14 cellular contexts compared by ENCODE assay signal in genomic region chr4:112431158-112431557, GRCh38.
A peak's percentile ranks its signal among the peaks of the same experiment; 100 is the strongest.
DNase-seq lines count a peak whose midpoint lies in the region; ATAC-seq, FAIRE-seq and TF ChIP-seq lines count a peak whose summit lies in the region.
"Had no signal": no experiment of that assay in that cellular context is flagged by ENCODE, and none has a peak within 500 bp of the region (broad histone marks: within the 10 kb centered on the region; RNA-seq: fewer than 3 reads in every experiment).

No MANE protein-coding gene starts in this region.

- TF ChIP-seq POLR2A in K562 (conservative IDR thresholded peaks at IDR 0.05) (no peak), stomach (IDR thresholded peaks at IDR 0.05) (no peak)

- H3K36me3 ChIP-seq in cardiac muscle cell (no peaks in the 10 kb centered on the region), K562 (ENCODE audit: control insufficient read depth, insufficient read depth, low read length) (no peaks in the 10 kb centered on the region), stomach (peaks cover 3 to 79% (median 71%) of the 10 kb centered on the region in 4 donors)

- H3K9me1 ChIP-seq in K562 (ENCODE audit: control insufficient read depth, insufficient read depth, low read length), result no peaks in the 10 kb centered on the region

- H2AFZ ChIP-seq in K562 (ENCODE audit: low read depth, low read length), result no peak overlapping the region

- H3K79me2 ChIP-seq in K562 (ENCODE audit: control insufficient read depth, insufficient read depth, low read length), result no peaks in the 10 kb centered on the region

- no peak overlapping the region for H3K4me3 ChIP-seq in cardiac muscle cell
- H3K4me3 ChIP-seq in K562, result no peak overlapping the region
- no peak overlapping the region for H3K4me3 ChIP-seq in foreskin fibroblast (ENCODE audit: low read depth in 1 of 2, low read length in 2 of 2)
- no peak overlapping the region for H3K4me3 ChIP-seq in stomach

- H3K4me1 ChIP-seq in cardiac muscle cell (ENCODE audit: low read depth) (no peaks in the 10 kb centered on the region), K562 (replicated peaks in 1 of 2; ENCODE audit: control insufficient read depth in 2 of 2, insufficient read depth in 2 of 2, low read length in 2 of 2) (no peaks in the 10 kb centered on the region), stomach (no peaks in the 10 kb centered on the region)

- no peak for TF ChIP-seq RAD21 in K562 (CRISPR knock-in tag; conservative IDR thresholded peaks at IDR 0.05 in 1 of 2, IDR thresholded peaks at IDR 0.05 in 1 of 2)

- no peaks in the 10 kb centered on the region for H4K20me1 ChIP-seq in K562 (replicated peaks; ENCODE audit: control insufficient read depth, insufficient read depth, low read length)

- no peak for FAIRE-seq in K562 (lab: Jason Lieb, UNC)
- FAIRE-seq: A204.1, H54 had no signal

- no peak overlapping the region for H3K4me2 ChIP-seq in K562 (ENCODE audit: insufficient read depth, low read length)

- intact Hi-C loops in left ventricle myocardium superior (cut with micrococcal nuclease) (no loop called here), K562 (cut with micrococcal nuclease) (no loop called here), stomach (cut with DNase I; ENCODE audit: low total_unique reads) (no loop called here)

- CTCF ChIA-PET in K562 (lab: Yijun Ruan, JAX; ENCODE audit: low intra/inter-chr PET ratio), result no interaction called here

- H3K9me3 ChIP-seq in cardiac muscle cell (ENCODE audit: low read depth) (no peaks in the 10 kb centered on the region), K562 (replicated peaks; ENCODE audit: control insufficient read depth, insufficient read depth, low read depth, low read length) (no peaks in the 10 kb centered on the region), stomach (no peaks in the 10 kb centered on the region)

- TF ChIP-seq EP300 in K562 (IDR thresholded peaks at IDR 0.05; ENCODE audit: low read length) (no peak), stomach (IDR thresholded peaks at IDR 0.05) (no peak)

- POLR2A ChIA-PET in K562 (lab: Yijun Ruan, JAX), result interaction anchor here (1.0 kb wide), 1 partner anchor 19 kb away, joined by 3 read pairs; no protein-coding TSS in a partner anchor

- peak; percentile 17 to 35 for DNase-seq in cardiac muscle cell (ENCODE audit: low read depth in 1 of 2, low spot score in 1 of 2)
- no peak for DNase-seq in left ventricle myocardium superior
- no peak for DNase-seq in K562 (ENCODE audit: extremely low read depth in 1 of 4, low spot score in 3 of 4)
- DNase-seq in foreskin fibroblast, result peak; percentile 2 to 8
- DNase-seq in central memory CD4-positive, alpha-beta T cell, result no peak
- no peak for DNase-seq in stomach
- DNase-seq: C1 segment of cervical spinal cord; Calu3; CD4-positive, alpha-beta T cell; DMS 273 treated with DMSO at 0.1 percent for 48 hours had no signal

- no peak for ATAC-seq in left ventricle myocardium superior
- ATAC-seq in K562, result no peak
- no peak for ATAC-seq in HG02642 (IDR thresholded peaks at IDR 0.05; ENCODE audit: poor library complexity, unreplicated experiment)
- ATAC-seq: HCT116 had no signal

- BruUV-seq in K562 (replicated peaks; lab: Mats Ljungman, UMichigan), result no TSS peak

- TF ChIP-seq CTCF in cardiac muscle cell (IDR thresholded peaks at IDR 0.05; ENCODE audit: low read depth, low read length) (no peak), K562 (IDR thresholded peaks at IDR 0.05 in 2 of 3, conservative IDR thresholded peaks at IDR 0.05 in 1 of 3; ENCODE audit: insufficient read depth in 2 of 3, low read depth in 1 of 3, low read length in 3 of 3) (no peak), foreskin fibroblast (IDR thresholded peaks at IDR 0.05; ENCODE audit: low read depth, low read length) (no peak), stomach (IDR thresholded peaks at IDR 0.05) (no peak)

- WGBS in K562 (ENCODE audit: insufficient coverage, low coverage, missing lambda C conversion rate), result 0% methylated on average over 4 of the region's 4 CpGs
- 69 to 88% (median 80%) methylated on average over 4 of the region's 4 CpGs for WGBS in stomach, 5 donors

- in situ Hi-C loops in K562 (cut with MboI), result no loop called here

- H3K27me3 ChIP-seq in cardiac muscle cell, result no peaks in the 10 kb centered on the region
- H3K27me3 ChIP-seq in K562 (ENCODE audit: control insufficient read depth in 2 of 2, insufficient read depth in 2 of 2, low read length in 2 of 2), result no peaks in the 10 kb centered on the region; a peak in 2 of 5 replicates
- no peaks in the 10 kb centered on the region for H3K27me3 ChIP-seq in stomach

- H3K27ac ChIP-seq in cardiac muscle cell (no peak overlapping the region), K562 (ENCODE audit: extremely low read depth, low read depth, low read length) (no peak overlapping the region), stomach (no peak overlapping the region)

- no peak overlapping the region for H3K9ac ChIP-seq in K562 (ENCODE audit: insufficient read depth in 1 of 2, low read depth in 2 of 2, low read length in 2 of 2)

TF ChIP-seq in K562, 482 proteins besides CTCF, POLR2A, EP300 and RAD21 (continues in another document):
- no peak for TF ChIP-seq E2F3 (CRISPR knock-in tag; IDR thresholded peaks at IDR 0.05)
- no peak for TF ChIP-seq PTTG1 (tag; IDR thresholded peaks at IDR 0.05; ENCODE audit: low read depth)
- TF ChIP-seq MEF2A (IDR thresholded peaks at IDR 0.05; ENCODE audit: control insufficient read depth, low read depth, low read length), result no peak
- no peak for TF ChIP-seq ZNF436 (CRISPR knock-in tag; IDR thresholded peaks at IDR 0.05)
- no peak for TF ChIP-seq CREM (IDR thresholded peaks at IDR 0.05; ENCODE audit: low read depth)
- TF ChIP-seq KDM1A (IDR thresholded peaks at IDR 0.05), result no peak
- no peak for TF ChIP-seq HNRNPL (IDR thresholded peaks at IDR 0.05; ENCODE audit: low read depth, low read length)
- TF ChIP-seq PBX2 (CRISPR knock-in tag; IDR thresholded peaks at IDR 0.05; ENCODE audit: low read depth), result no peak
- peak; percentile 44 for TF ChIP-seq PBX2 (tag; conservative IDR thresholded peaks at IDR 0.05; ENCODE audit: low read depth)
- TF ChIP-seq SPI1 (IDR thresholded peaks at IDR 0.05; ENCODE audit: borderline replicate concordance, low read depth, low read length), result peak; percentile 27; the same call in 1 of the 2 replicates
- no peak for TF ChIP-seq SMARCE1 (IDR thresholded peaks at IDR 0.05)
- TF ChIP-seq SIN3A (IDR thresholded peaks at IDR 0.05; ENCODE audit: borderline replicate concordance in 2 of 2, control insufficient read depth in 1 of 2, low read depth in 2 of 2, low read length in 2 of 2), result no peak

Comparison
In these comparisons a context has a peak if more than half of its experiments do, and no peak if none do; other contexts are left out.
1. DNase-seq: peak in cardiac muscle cell (2 of 2) and foreskin fibroblast (2 of 2); none in left ventricle myocardium superior (single experiment), K562 (0 of 4), central memory CD4-positive, alpha-beta T cell (single experiment) and stomach (single experiment).